Comparison of ENCODE assay signal across 10 cellular contexts in the genomic region with DNA sequence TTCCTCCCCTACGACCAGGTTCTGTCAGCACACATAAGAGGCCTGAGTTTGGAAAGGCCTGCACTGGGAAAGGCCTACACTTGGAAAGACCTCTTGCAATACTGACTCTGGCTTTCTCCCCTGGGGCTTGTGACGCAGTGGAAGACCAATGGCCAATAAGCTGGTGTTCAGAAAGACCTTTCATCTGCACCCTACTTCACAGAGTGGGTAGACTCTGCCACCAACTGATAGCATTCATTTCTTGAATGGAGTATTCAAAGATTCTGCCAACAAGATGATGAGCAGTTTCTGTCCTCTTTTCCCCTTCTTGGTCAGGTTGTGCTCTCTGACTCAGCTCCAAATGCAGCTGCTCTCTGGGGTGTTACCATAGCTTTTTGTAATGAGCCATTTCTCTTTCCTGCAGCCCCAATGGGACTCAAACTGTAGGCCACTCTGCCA. TPM values are rescaled to one million over a fixed set of nuclear protein-coding genes. Genes with fewer than 3 reads are reported as not detected.
DNase-seq lines count a peak whose midpoint lies in the region; ATAC-seq lines count a peak whose summit lies in the region.
"Had no signal": no experiment of that assay in that cellular context is flagged by ENCODE, and none has a peak within 500 bp of the region (broad histone marks: within the 10 kb centered on the region; RNA-seq: fewer than 3 reads in every experiment).

No MANE protein-coding gene starts in this region.

- H3K27ac Mint-ChIP-seq in activated T-cell treated with anti-CD3 and anti-CD28 coated beads, Interleukin-2, amount 50 U/mL, for 72 hours, result peak overlapping the region; percentile 14
- H3K27ac Mint-ChIP-seq in activated naive CD8-positive, alpha-beta T cell treated with anti-CD3 and anti-CD28 coated beads, Interleukin-2, amount 50 U/mL, for 24 hours, result peak overlapping the region; percentile 48

- H3K27me3 ChIP-seq in skeletal muscle satellite cell (ENCODE audit: control insufficient read depth, insufficient read depth, low read length), result no peaks in the 10 kb centered on the region

- no peak overlapping the region for H3K4me3 ChIP-seq in skeletal muscle satellite cell (ENCODE audit: low read length)

- no peak overlapping the region for H3K4me2 ChIP-seq in skeletal muscle satellite cell (ENCODE audit: low read length)

- no peak overlapping the region for H3K27ac ChIP-seq in caudate nucleus (ENCODE audit: low read depth, low read length)

- peak; percentile 92 to 97 for ATAC-seq in activated T-cell treated with anti-CD3 and anti-CD28 coated beads, Interleukin-2, amount 50 U/mL, for 72 hours (replicated peaks in 1 of 2)
- ATAC-seq in HG02885 (IDR thresholded peaks at IDR 0.05; ENCODE audit: poor library complexity, unreplicated experiment), result peak; percentile 33
- peak; percentile 55 for ATAC-seq in activated naive CD8-positive, alpha-beta T cell treated with anti-CD3 and anti-CD28 coated beads, Interleukin-2, amount 50 U/mL, for 24 hours
- ATAC-seq in GM19467 (IDR thresholded peaks at IDR 0.05; ENCODE audit: unreplicated experiment), result no peak

- peaks cover 0 to 2% of the 10 kb centered on the region in 2 donors for H3K36me3 Mint-ChIP-seq in activated T-cell treated with anti-CD3 and anti-CD28 coated beads, Interleukin-2, amount 50 U/mL, for 72 hours (ENCODE audit: insufficient read depth in 2 of 2)
- no peaks in the 10 kb centered on the region for H3K36me3 Mint-ChIP-seq in activated naive CD8-positive, alpha-beta T cell treated with anti-CD3 and anti-CD28 coated beads, Interleukin-2, amount 50 U/mL, for 24 hours (ENCODE audit: low read depth)

- peaks cover 22% of the 10 kb centered on the region for H3K4me1 Mint-ChIP-seq in activated T-cell treated with anti-CD3 and anti-CD28 coated beads, Interleukin-2, amount 50 U/mL, for 72 hours (ENCODE audit: low read depth)
- H3K4me1 Mint-ChIP-seq in activated naive CD8-positive, alpha-beta T cell treated with anti-CD3 and anti-CD28 coated beads, Interleukin-2, amount 50 U/mL, for 24 hours, result peaks cover 5% of the 10 kb centered on the region

- DNase-seq in activated T-cell treated with anti-CD3 and anti-CD28 coated beads, Interleukin-2, amount 50 U/mL, for 72 hours, result peak; percentile 31 to 42
- no peak for DNase-seq in activated T-cell treated with anti-CD3 and anti-CD28 coated beads, Interleukin-2, amount 50 U/mL, for 48 hours
- no peak for DNase-seq in activated naive CD8-positive, alpha-beta T cell treated with anti-CD3 and anti-CD28 coated beads, Interleukin-2, amount 50 U/mL, for 24 hours
- DNase-seq in NCI-H187 treated with DMSO at 0.1 percent for 48 hours (lab: John Stamatoyannopoulos, UW), result no peak
- no peak for DNase-seq in caudate nucleus (lab: John Stamatoyannopoulos, UW)
- DNase-seq: midbrain, NCI-H187 had no signal

- H3K4me3 Mint-ChIP-seq in activated T-cell treated with anti-CD3 and anti-CD28 coated beads, Interleukin-2, amount 50 U/mL, for 72 hours, result no peak overlapping the region
- no peak overlapping the region for H3K4me3 Mint-ChIP-seq in activated naive CD8-positive, alpha-beta T cell treated with anti-CD3 and anti-CD28 coated beads, Interleukin-2, amount 50 U/mL, for 24 hours

- H3K9me3 ChIP-seq in skeletal muscle satellite cell (replicated peaks; ENCODE audit: low read length), result no peaks in the 10 kb centered on the region

- peaks cover 69% of the 10 kb centered on the region for H3K36me3 ChIP-seq in skeletal muscle satellite cell (ENCODE audit: insufficient read depth, low read length)

- H3K4me1 ChIP-seq in skeletal muscle satellite cell (ENCODE audit: control insufficient read depth, insufficient read depth, low read length), result peaks cover 46% of the 10 kb centered on the region

- no peaks in the 10 kb centered on the region for H3K27me3 Mint-ChIP-seq in activated T-cell treated with anti-CD3 and anti-CD28 coated beads, Interleukin-2, amount 50 U/mL, for 72 hours (ENCODE audit: low read depth)
- no peaks in the 10 kb centered on the region for H3K27me3 Mint-ChIP-seq in activated naive CD8-positive, alpha-beta T cell treated with anti-CD3 and anti-CD28 coated beads, Interleukin-2, amount 50 U/mL, for 24 hours

- H3K9me3 Mint-ChIP-seq in activated T-cell treated with anti-CD3 and anti-CD28 coated beads, Interleukin-2, amount 50 U/mL, for 72 hours, result no peaks in the 10 kb centered on the region
- H3K9me3 Mint-ChIP-seq in activated naive CD8-positive, alpha-beta T cell treated with anti-CD3 and anti-CD28 coated beads, Interleukin-2, amount 50 U/mL, for 24 hours, result no peaks in the 10 kb centered on the region

- peak overlapping the region; percentile 16 for H3K9ac ChIP-seq in skeletal muscle satellite cell (ENCODE audit: low read depth, low read length)

RNA-seq across cellular contexts. Expression of a gene that starts 48.8 kb away (rescaled TPM):
- 10 to 100 TPM; 21.3 to 21.6 TPM for total RNA-seq in activated T-cell treated with anti-CD3 and anti-CD28 coated beads, Interleukin-2, amount 50 U/mL, for 72 hours
- total RNA-seq in skeletal muscle satellite cell (2012; rRNA removed), result 39.3 and 47.9 TPM in 2 replicates

Comparison
In these comparisons a context has a peak if more than half of its experiments do, and no peak if none do; other contexts are left out.
1. DNase-seq: peak in activated T-cell treated with anti-CD3 and anti-CD28 coated beads, Interleukin-2, amount 50 U/mL, for 72 hours (2 of 2); none in activated T-cell treated with anti-CD3 and anti-CD28 coated beads, Interleukin-2, amount 50 U/mL, for 48 hours (0 of 2), activated naive CD8-positive, alpha-beta T cell treated with anti-CD3 and anti-CD28 coated beads, Interleukin-2, amount 50 U/mL, for 24 hours (single experiment), NCI-H187 treated with DMSO at 0.1 percent for 48 hours (single experiment) and caudate nucleus (0 of 61).